ENCODE assay signal across 9 cellular contexts in genomic region chr12:94768398-94769039, GRCh38.
DNase-seq lines count a peak whose midpoint lies in the region; ATAC-seq and TF ChIP-seq lines count a peak whose summit lies in the region.
"Had no signal": no experiment of that assay in that cellular context is flagged by ENCODE, and none has a peak within 500 bp of the region (broad histone marks: within the 10 kb centered on the region; RNA-seq: fewer than 3 reads in every experiment).

No MANE protein-coding gene starts in this region.

- H3K27me3 ChIP-seq in transverse colon: no peaks in the 10 kb centered on the region

- no peaks in the 10 kb centered on the region for H3K9me3 Mint-ChIP-seq in activated naive CD8-positive, alpha-beta T cell treated with anti-CD3 and anti-CD28 coated beads, Interleukin-2, amount 50 U/mL, for 24 hours
- no peaks in the 10 kb centered on the region for H3K9me3 Mint-ChIP-seq in activated naive CD8-positive, alpha-beta T cell treated with anti-CD3 and anti-CD28 coated beads for 36 hours
- H3K9me3 Mint-ChIP-seq in activated CD4-positive, alpha-beta T cell treated with anti-CD3 and anti-CD28 coated beads, Interleukin-2, amount 10 ng/mL, durations not matched to agents 24 days and 14 days: no peaks in the 10 kb centered on the region

- in situ Hi-C loops in transverse colon (cut with MboI; ENCODE audit: low pct_ligation_motif_present in 1 of 4, low pct_unique_long_range_greater_than_20kb in 1 of 4, low sequenced_read_pairs in 3 of 4): loop anchor here in 1 of 4 donors (25.0 kb wide), 1 partner anchor 206 kb away; no protein-coding TSS in a partner anchor

- TF ChIP-seq EP300 in transverse colon (IDR thresholded peaks at IDR 0.05; ENCODE audit: low read depth): no peak

- H3K79me2 ChIP-seq in OCI-LY7 (ENCODE audit: insufficient read depth, low read depth, low read length): no peaks in the 10 kb centered on the region; the same call in 1 of the 2 replicates

- H3K27ac Mint-ChIP-seq in activated naive CD8-positive, alpha-beta T cell treated with anti-CD3 and anti-CD28 coated beads, Interleukin-2, amount 50 U/mL, for 24 hours: no peak overlapping the region
- H3K27ac Mint-ChIP-seq in activated naive CD8-positive, alpha-beta T cell treated with anti-CD3 and anti-CD28 coated beads for 36 hours: no peak overlapping the region
- H3K27ac Mint-ChIP-seq in activated CD4-positive, alpha-beta T cell treated with anti-CD3 and anti-CD28 coated beads, Interleukin-2, amount 10 ng/mL, durations not matched to agents 24 days and 14 days: no peak overlapping the region

- H3K36me3 Mint-ChIP-seq in activated naive CD8-positive, alpha-beta T cell treated with anti-CD3 and anti-CD28 coated beads, Interleukin-2, amount 50 U/mL, for 24 hours (ENCODE audit: low read depth): no peaks in the 10 kb centered on the region
- no peaks in the 10 kb centered on the region for H3K36me3 Mint-ChIP-seq in activated naive CD8-positive, alpha-beta T cell treated with anti-CD3 and anti-CD28 coated beads for 36 hours
- H3K36me3 Mint-ChIP-seq in activated CD4-positive, alpha-beta T cell treated with anti-CD3 and anti-CD28 coated beads, Interleukin-2, amount 10 ng/mL, durations not matched to agents 24 days and 14 days (ENCODE audit: low read depth): no peaks in the 10 kb centered on the region

- H3K36me3 ChIP-seq in OCI-LY7 (ENCODE audit: insufficient read depth, low read length) (no peaks in the 10 kb centered on the region; the same call in 1 of the 2 replicates), transverse colon (no peaks in the 10 kb centered on the region)

- peak overlapping the region; percentile 92 for H3K4me2 ChIP-seq in OCI-LY7 (ENCODE audit: low read length)

- no peaks in the 10 kb centered on the region for H3K9me2 ChIP-seq in OCI-LY7 (ENCODE audit: insufficient read depth, low read length)

- peak overlapping the region; percentile 73 for H2AFZ ChIP-seq in OCI-LY7 (ENCODE audit: low read length)

- H3K9me3 ChIP-seq in OCI-LY7 (ENCODE audit: low read length): peaks cover under 1% of the 10 kb centered on the region; the same call in 1 of the 2 replicates
- H3K9me3 ChIP-seq in transverse colon: no peaks in the 10 kb centered on the region

- intact Hi-C loops in OCI-LY7 (cut with micrococcal nuclease; ENCODE audit: unreplicated experiment) (loop anchor here (1.0 kb wide), 4 partner anchors 50 to 107 kb away; no protein-coding TSS in a partner anchor), transverse colon (cut with DNase I; ENCODE audit: low total_unique reads) (loop anchor here (10.0 kb wide), 1 partner anchor 224 kb away; no protein-coding TSS in a partner anchor)
- intact Hi-C loops in activated CD4-positive, alpha-beta T cell treated with anti-CD3 and anti-CD28 coated beads, Interleukin-2, amount 10 ng/mL, durations not matched to agents 24 days and 14 days (cut with micrococcal nuclease): loop anchor here (10.0 kb wide), 1 partner anchor 624 kb away; the partner anchor contains the start of gene PLXNC1

- TF ChIP-seq CTCF in OCI-LY7 (conservative IDR thresholded peaks at IDR 0.05; ENCODE audit: low read length) (no peak; the same call in 1 of the 2 replicates), transverse colon (IDR thresholded peaks at IDR 0.05) (no peak)

- peaks cover 66% of the 10 kb centered on the region for H3K4me1 ChIP-seq in OCI-LY7 (ENCODE audit: insufficient read depth, low read length, poor library complexity, severe bottlenecking)
- peaks cover 13 to 38% (median 30%) of the 10 kb centered on the region in 4 donors for H3K4me1 ChIP-seq in transverse colon

- DNase-seq in activated naive CD8-positive, alpha-beta T cell treated with anti-CD3 and anti-CD28 coated beads, Interleukin-2, amount 50 U/mL, for 24 hours: no peak
- DNase-seq in activated naive CD8-positive, alpha-beta T cell treated with anti-CD3 and anti-CD28 coated beads for 36 hours: no peak
- DNase-seq in OCI-LY7 (ENCODE audit: low spot score) (peak; percentile 74), transverse colon (peak; percentile 31), mucosa of gallbladder (ENCODE audit: low spot score) (no peak), HT-29 (ENCODE audit: low spot score) (no peak)
- DNase-seq in activated CD4-positive, alpha-beta T cell treated with anti-CD3 and anti-CD28 coated beads, Interleukin-2, amount 10 ng/mL, durations not matched to agents 24 days and 14 days: no peak
- DNase-seq: NCI-H2029 had no signal

- CTCF ChIA-PET in OCI-LY7 (lab: Charles Lee; ENCODE audit: unreplicated experiment): interaction anchor here (1.7 kb wide), 1 partner anchor 47 kb away, joined by 5 read pairs; no protein-coding TSS in a partner anchor

- H3K27ac ChIP-seq in OCI-LY7 (ENCODE audit: low read depth, low read length, poor library complexity, severe bottlenecking) (peak overlapping the region; percentile 97), transverse colon (peak overlapping the region; percentile 36 to 69 (median 55))

- 20 to 29% methylated on average over 3 to 7 of the region's 7 CpGs for WGBS in transverse colon (ENCODE audit: low coverage in 1 of 2), 2 donors

- BruUV-seq in OCI-LY7 (replicated peaks; lab: Mats Ljungman, UMichigan): TSS peak; percentile 30

- H3K4me3 Mint-ChIP-seq in activated naive CD8-positive, alpha-beta T cell treated with anti-CD3 and anti-CD28 coated beads, Interleukin-2, amount 50 U/mL, for 24 hours: peak overlapping the region; percentile 21
- H3K4me3 Mint-ChIP-seq in activated naive CD8-positive, alpha-beta T cell treated with anti-CD3 and anti-CD28 coated beads for 36 hours: no peak overlapping the region
- no peak overlapping the region for H3K4me3 Mint-ChIP-seq in activated CD4-positive, alpha-beta T cell treated with anti-CD3 and anti-CD28 coated beads, Interleukin-2, amount 10 ng/mL, durations not matched to agents 24 days and 14 days

- no peaks in the 10 kb centered on the region for H4K20me1 ChIP-seq in OCI-LY7 (ENCODE audit: insufficient read depth, low read length)

- POLR2A ChIA-PET in OCI-LY7 (lab: Charles Lee): interaction anchor here (0.6 to 2.7 kb wide), 9 partner anchors 10 to 471 kb away, joined by 3 to 27 read pairs (median 8); no protein-coding TSS in a partner anchor

- peaks cover 8% of the 10 kb centered on the region for H3K4me1 Mint-ChIP-seq in activated naive CD8-positive, alpha-beta T cell treated with anti-CD3 and anti-CD28 coated beads, Interleukin-2, amount 50 U/mL, for 24 hours
- H3K4me1 Mint-ChIP-seq in activated naive CD8-positive, alpha-beta T cell treated with anti-CD3 and anti-CD28 coated beads for 36 hours: peaks cover 5% of the 10 kb centered on the region
- no peaks in the 10 kb centered on the region for H3K4me1 Mint-ChIP-seq in activated CD4-positive, alpha-beta T cell treated with anti-CD3 and anti-CD28 coated beads, Interleukin-2, amount 10 ng/mL, durations not matched to agents 24 days and 14 days

- peaks cover 6% of the 10 kb centered on the region for H3K27me3 Mint-ChIP-seq in activated naive CD8-positive, alpha-beta T cell treated with anti-CD3 and anti-CD28 coated beads, Interleukin-2, amount 50 U/mL, for 24 hours
- peaks cover 35% of the 10 kb centered on the region for H3K27me3 Mint-ChIP-seq in activated naive CD8-positive, alpha-beta T cell treated with anti-CD3 and anti-CD28 coated beads for 36 hours
- peaks cover 30% of the 10 kb centered on the region for H3K27me3 Mint-ChIP-seq in activated CD4-positive, alpha-beta T cell treated with anti-CD3 and anti-CD28 coated beads, Interleukin-2, amount 10 ng/mL, durations not matched to agents 24 days and 14 days

- H3K4me3 ChIP-seq in OCI-LY7 (ENCODE audit: low read depth, low read length, poor library complexity, severe bottlenecking) (peak overlapping the region; percentile 63), transverse colon (peak overlapping the region in 1 of 4 donors; percentile 11)

- ATAC-seq in activated naive CD8-positive, alpha-beta T cell treated with anti-CD3 and anti-CD28 coated beads, Interleukin-2, amount 50 U/mL, for 24 hours: no peak
- peak; percentile 35 for ATAC-seq in HG02970 (IDR thresholded peaks at IDR 0.05; ENCODE audit: low FRiP score, unreplicated experiment)

- TF ChIP-seq POLR2A in transverse colon (IDR thresholded peaks at IDR 0.05): no peak

Comparison
In these comparisons a context has a peak if more than half of its experiments do, and no peak if none do; other contexts are left out.
1. DNase-seq: peak in OCI-LY7 (single experiment) and transverse colon (single experiment); none in activated naive CD8-positive, alpha-beta T cell treated with anti-CD3 and anti-CD28 coated beads, Interleukin-2, amount 50 U/mL, for 24 hours (single experiment), activated naive CD8-positive, alpha-beta T cell treated with anti-CD3 and anti-CD28 coated beads for 36 hours (single experiment), mucosa of gallbladder (single experiment), activated CD4-positive, alpha-beta T cell treated with anti-CD3 and anti-CD28 coated beads, Interleukin-2, amount 10 ng/mL, durations not matched to agents 24 days and 14 days (single experiment) and HT-29 (single experiment).